ENCODE assay signal across 8 cellular contexts in the genomic region with DNA sequence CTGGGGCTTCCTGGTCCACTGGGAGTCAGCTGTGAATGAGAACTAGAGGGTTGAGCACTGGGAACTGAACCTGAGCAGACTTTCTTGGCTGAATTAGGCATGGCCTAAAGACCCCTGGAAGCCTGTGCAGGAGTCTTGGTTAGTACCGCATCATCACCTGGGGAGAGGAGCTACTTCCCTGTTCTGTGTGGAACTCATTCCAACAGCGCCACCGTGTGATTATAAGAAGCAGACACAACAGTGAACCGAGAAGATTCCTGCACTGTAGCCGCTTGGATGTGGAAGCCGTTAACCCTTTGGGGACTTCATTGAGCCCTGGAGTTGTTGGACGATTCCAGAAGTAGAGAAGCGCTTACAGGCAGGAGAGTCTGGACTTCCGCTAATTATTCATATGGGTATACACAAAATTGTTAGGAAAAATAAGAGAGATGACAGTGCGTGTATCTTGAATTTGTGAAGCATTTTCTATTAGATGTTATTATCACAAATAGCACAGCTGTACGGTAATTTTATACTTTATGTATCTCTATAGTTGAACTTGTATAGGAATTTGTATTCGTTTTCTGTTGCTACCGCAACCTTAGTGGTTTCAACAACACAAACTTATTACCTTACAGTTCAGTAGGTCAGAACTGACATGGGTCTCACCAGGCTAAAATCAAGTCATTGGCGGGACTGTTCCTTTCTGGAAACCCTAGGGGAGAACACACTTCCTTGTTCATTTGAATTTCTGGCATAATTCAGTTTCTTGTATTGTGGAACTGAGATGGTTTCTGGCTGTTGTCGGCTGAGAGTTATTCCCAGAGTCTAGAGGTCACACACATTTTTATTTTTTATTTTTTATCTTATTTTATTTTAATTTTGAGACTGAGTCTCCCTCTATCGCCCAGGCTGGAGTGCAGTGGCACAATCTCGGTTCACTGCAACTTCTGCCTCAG.
A peak's percentile ranks its signal among the peaks of the same experiment; 100 is the strongest.
DNase-seq lines count a peak whose midpoint lies in the region; ATAC-seq, FAIRE-seq and TF ChIP-seq lines count a peak whose summit lies in the region.

No MANE protein-coding gene starts in this region.

- BruUV-seq in endothelial cell of umbilical vein (replicated peaks; lab: Mats Ljungman, UMichigan): no TSS peak

- H3K9ac ChIP-seq in endothelial cell of umbilical vein (replicated peaks; ENCODE audit: extremely low read depth, insufficient read depth, low read length): no peak overlapping the region

- ATAC-seq in HG03571 (IDR thresholded peaks at IDR 0.05; ENCODE audit: unreplicated experiment): peak; percentile 98

- in situ Hi-C loops in Caki2 (cut with HindIII; ENCODE audit: low pct_unique_long_range_greater_than_20kb, low sequenced_read_pairs): no loop called here

- intact Hi-C loops in endothelial cell of umbilical vein (cut with micrococcal nuclease): loop anchor here (1.0 kb wide), 5 partner anchors 108 to 745 kb away; no protein-coding TSS in a partner anchor

- no peaks in the 10 kb centered on the region for H3K4me1 ChIP-seq in endothelial cell of umbilical vein (ENCODE audit: control insufficient read depth, extremely low read depth, insufficient read depth, low read length)

- CTCF ChIA-PET in endothelial cell of umbilical vein (lab: Charles Lee): interaction anchor here (0.5 to 2.9 kb wide), 47 partner anchors 9 to 763 kb away, joined by 3 to 63 read pairs (median 3); no protein-coding TSS in a partner anchor

- H3K79me2 ChIP-seq in endothelial cell of umbilical vein (ENCODE audit: control insufficient read depth, insufficient read depth, low read length): no peaks in the 10 kb centered on the region

- no peak overlapping the region for H2AFZ ChIP-seq in endothelial cell of umbilical vein (ENCODE audit: low read depth, low read length)

- dilution Hi-C loops in endothelial cell of umbilical vein (cut with MboI; ENCODE audit: extremely low pct_ligation_motif_present, low sequenced_read_pairs): no loop called here

- POLR2A ChIA-PET in endothelial cell of umbilical vein (lab: Charles Lee): no interaction called here

- FAIRE-seq in endothelial cell of umbilical vein (lab: Jason Lieb, UNC): peak; percentile 92

- no peak for TF ChIP-seq POLR2A in endothelial cell of umbilical vein (IDR thresholded peaks at IDR 0.05; ENCODE audit: low read depth, low read length)

- no peaks in the 10 kb centered on the region for H3K9me1 ChIP-seq in endothelial cell of umbilical vein (replicated peaks; ENCODE audit: control insufficient read depth, extremely low read depth, insufficient read depth, low read length)

- no peak overlapping the region for H3K27ac ChIP-seq in endothelial cell of umbilical vein (ENCODE audit: insufficient read depth, low read depth, low read length)

- H3K27me3 ChIP-seq in endothelial cell of umbilical vein (ENCODE audit: control insufficient read depth in 2 of 2, insufficient read depth in 2 of 2, low read length in 2 of 2): peaks cover 0 to 4% of the 10 kb centered on the region in 2 experiments

- H4K20me1 ChIP-seq in endothelial cell of umbilical vein (replicated peaks; ENCODE audit: control insufficient read depth, extremely low read depth, insufficient read depth, low read length): no peaks in the 10 kb centered on the region

- TF ChIP-seq CTCF in GM20000 (IDR thresholded peaks at IDR 0.05; ENCODE audit: extremely low read depth, missing control alignments) (peak; percentile 76), endothelial cell of umbilical vein (IDR thresholded peaks at IDR 0.05; ENCODE audit: extremely low read depth in 1 of 2, insufficient read depth in 1 of 2, low read depth in 1 of 2, low read length in 2 of 2) (peak; percentile 58 to 67)

- H3K4me2 ChIP-seq in endothelial cell of umbilical vein (ENCODE audit: insufficient read depth, low read length): no peak overlapping the region

- DNase-seq in Caki2 (ENCODE audit: low read depth): peak; percentile 59
- DNase-seq in GM20000 (ENCODE audit: low spot score): peak; percentile 59
- DNase-seq in NCI-H82 treated with DMSO at 0.1 percent for 48 hours (lab: John Stamatoyannopoulos, UW; ENCODE audit: unreplicated experiment): peak; percentile 71
- peak; percentile 78 for DNase-seq in activated CD8-positive, alpha-beta memory T cell treated with anti-CD3 and anti-CD28 coated beads for 24 hours
- DNase-seq in endothelial cell of umbilical vein (ENCODE audit: low read depth, low spot score): peak; percentile 67
- peak; percentile 81 for DNase-seq in middle frontal gyrus (ENCODE audit: extremely low spot score, low spot score)
- peak; percentile 17 to 28 for DNase-seq in stimulated activated CD8-positive, alpha-beta memory T cell treated with anti-CD3 and anti-CD28 coated beads, Interleukin-7, amount 100 ng/mL, for 4 hours (ENCODE audit: low read depth in 2 of 2)

- H3K9me3 ChIP-seq in endothelial cell of umbilical vein (replicated peaks; ENCODE audit: control insufficient read depth, insufficient read depth, low read length): no peaks in the 10 kb centered on the region

- no peaks in the 10 kb centered on the region for H3K36me3 ChIP-seq in endothelial cell of umbilical vein (ENCODE audit: control insufficient read depth in 2 of 2, extremely low read depth in 1 of 2, insufficient read depth in 2 of 2, low read length in 2 of 2)

- H3K4me3 ChIP-seq in endothelial cell of umbilical vein (replicated peaks in 1 of 3; ENCODE audit: insufficient read depth in 1 of 3, low read depth in 1 of 3, low read length in 3 of 3): no peak overlapping the region

TF ChIP-seq in endothelial cell of umbilical vein, 7 proteins besides CTCF, POLR2A, EP300 and RAD21:
- TF ChIP-seq, protein P1, sequence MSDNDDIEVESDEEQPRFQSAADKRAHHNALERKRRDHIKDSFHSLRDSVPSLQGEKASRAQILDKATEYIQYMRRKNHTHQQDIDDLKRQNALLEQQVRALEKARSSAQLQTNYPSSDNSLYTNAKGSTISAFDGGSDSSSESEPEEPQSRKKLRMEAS (IDR thresholded peaks at IDR 0.05; ENCODE audit: insufficient read depth, insufficient read length): no peak
- no peak for TF ChIP-seq JUN (IDR thresholded peaks at IDR 0.05; ENCODE audit: borderline replicate concordance, insufficient read depth, insufficient read length, low read depth)
- no peak for TF ChIP-seq EZH2 (IDR thresholded peaks at IDR 0.05; ENCODE audit: borderline replicate concordance, low read depth, low read length, severe bottlenecking)
- no peak for TF ChIP-seq FOS (IDR thresholded peaks at IDR 0.05; ENCODE audit: borderline replicate concordance, insufficient read depth, low read length)
- no peak for TF ChIP-seq POLR2AphosphoS5 (IDR thresholded peaks at IDR 0.05; ENCODE audit: insufficient read depth, low read depth, low read length)
- TF ChIP-seq MYC (IDR thresholded peaks at IDR 0.05; ENCODE audit: low read depth, low read length): no peak
- TF ChIP-seq GATA2 (IDR thresholded peaks at IDR 0.05; ENCODE audit: insufficient read depth, insufficient read length, low read depth, low read length): no peak
TF ChIP-seq in endothelial cell of umbilical vein: peak in this region for 0.

Comparison
In these comparisons a context has a peak if more than half of its experiments do, and no peak if none do; other contexts are left out.
1. DNase-seq: peak in every context shown above with its lines; median percentile 81 in middle frontal gyrus; 78 in activated CD8-positive, alpha-beta memory T cell treated with anti-CD3 and anti-CD28 coated beads for 24 hours; 71 in NCI-H82 treated with DMSO at 0.1 percent for 48 hours; 67 in endothelial cell of umbilical vein; 59 in Caki2; 59 in GM20000; 22 in stimulated activated CD8-positive, alpha-beta memory T cell treated with anti-CD3 and anti-CD28 coated beads, Interleukin-7, amount 100 ng/mL, for 4 hours.